ENCODE assay signal across 7 cellular contexts in genomic region chr15:99442268-99442897, GRCh38.
DNase-seq lines count a peak whose midpoint lies in the region; ATAC-seq lines count a peak whose summit lies in the region.

No MANE protein-coding gene starts in this region.

- no peaks in the 10 kb centered on the region for H3K27me3 Mint-ChIP-seq in activated naive CD8-positive, alpha-beta T cell treated with anti-CD3 and anti-CD28 coated beads for 36 hours

- ATAC-seq in HG03108 (IDR thresholded peaks at IDR 0.05; ENCODE audit: unreplicated experiment) (no peak), GM19324 (IDR thresholded peaks at IDR 0.05; ENCODE audit: low FRiP score, unreplicated experiment) (no peak)

- no peaks in the 10 kb centered on the region for H3K9me3 ChIP-seq in stomach smooth muscle (ENCODE audit: control insufficient read depth in 2 of 2, low read length in 2 of 2)

- peaks cover 52% of the 10 kb centered on the region for H3K4me1 ChIP-seq in stomach smooth muscle (ENCODE audit: control insufficient read depth, insufficient read depth, low read length)

- H3K9me3 Mint-ChIP-seq in activated naive CD8-positive, alpha-beta T cell treated with anti-CD3 and anti-CD28 coated beads for 36 hours: no peaks in the 10 kb centered on the region

- peak overlapping the region; percentile 76 for H3K27ac ChIP-seq in stomach smooth muscle (ENCODE audit: low read length)

- H3K27ac Mint-ChIP-seq in activated naive CD8-positive, alpha-beta T cell treated with anti-CD3 and anti-CD28 coated beads for 36 hours: peak overlapping the region; percentile 71

- peak overlapping the region; percentile 29 to 54 for H3K4me3 ChIP-seq in stomach smooth muscle (ENCODE audit: low read length in 2 of 2)

- H3K36me3 ChIP-seq in stomach smooth muscle (ENCODE audit: control insufficient read depth in 2 of 2, insufficient read depth in 2 of 2, low read length in 2 of 2): no peaks in the 10 kb centered on the region

- no peaks in the 10 kb centered on the region for H3K36me3 Mint-ChIP-seq in activated naive CD8-positive, alpha-beta T cell treated with anti-CD3 and anti-CD28 coated beads for 36 hours

- peaks cover 61% of the 10 kb centered on the region for H3K4me1 Mint-ChIP-seq in activated naive CD8-positive, alpha-beta T cell treated with anti-CD3 and anti-CD28 coated beads for 36 hours

- H3K4me3 Mint-ChIP-seq in activated naive CD8-positive, alpha-beta T cell treated with anti-CD3 and anti-CD28 coated beads for 36 hours: peak overlapping the region; percentile 12

- DNase-seq in HT-29 (ENCODE audit: low spot score) (peak; percentile 82), hepatic stellate cell (ENCODE audit: low spot score) (peak; percentile 93), NCI-H1694 (lab: John Stamatoyannopoulos, UW) (no peak)
- no peak for DNase-seq in activated naive CD8-positive, alpha-beta T cell treated with anti-CD3 and anti-CD28 coated beads for 36 hours

- peak overlapping the region in 1 of 2 donors; percentile 31 for H3K9ac ChIP-seq in stomach smooth muscle (ENCODE audit: low read length in 2 of 2)

- no peaks in the 10 kb centered on the region for H3K27me3 ChIP-seq in stomach smooth muscle (ENCODE audit: control insufficient read depth in 1 of 2, insufficient read depth in 2 of 2, low read length in 2 of 2)

Comparison
In these comparisons a context has a peak if more than half of its experiments do, and no peak if none do; other contexts are left out.
1. DNase-seq: peak in HT-29 (single experiment) and hepatic stellate cell (single experiment); none in activated naive CD8-positive, alpha-beta T cell treated with anti-CD3 and anti-CD28 coated beads for 36 hours (single experiment) and NCI-H1694 (single experiment).